1 cellular context compared by ENCODE assay signal in genomic region chr15:52005748-52006701, GRCh38.
TF ChIP-seq lines count a peak whose summit lies in the region.

No MANE protein-coding gene starts in this region.

TF ChIP-seq in HepG2, 621 proteins besides CTCF, POLR2A, EP300 and RAD21 (continued from another document and continues in another):
- no peak for TF ChIP-seq GLMP (CRISPR knock-in tag; IDR thresholded peaks at IDR 0.05; ENCODE audit: borderline replicate concordance)
- TF ChIP-seq IKZF4 (CRISPR knock-in tag; IDR thresholded peaks at IDR 0.05; ENCODE audit: borderline replicate concordance, low read depth, not compliant biosample characterization): no peak
- no peak for TF ChIP-seq ZNF281 (CRISPR knock-in tag; IDR thresholded peaks at IDR 0.05; ENCODE audit: borderline replicate concordance)
- TF ChIP-seq ZNF704 (CRISPR knock-in tag; IDR thresholded peaks at IDR 0.05; ENCODE audit: borderline replicate concordance): no peak
- TF ChIP-seq ZNF224 (CRISPR knock-in tag; IDR thresholded peaks at IDR 0.05): no peak
- TF ChIP-seq ZNF543 (CRISPR knock-in tag; IDR thresholded peaks at IDR 0.05): no peak
- TF ChIP-seq ZNF703 (CRISPR knock-in tag; IDR thresholded peaks at IDR 0.05; ENCODE audit: borderline replicate concordance): no peak
- TF ChIP-seq BRD4 (CRISPR knock-in tag; IDR thresholded peaks at IDR 0.05): no peak
- no peak for TF ChIP-seq AGO2 (optimal IDR thresholded peaks at IDR 0.05; ENCODE audit: low read depth, low read length)
- TF ChIP-seq SIN3B (IDR thresholded peaks at IDR 0.05; ENCODE audit: low read length): no peak
- TF ChIP-seq KLF6 (CRISPR knock-in tag; IDR thresholded peaks at IDR 0.05): 0 out of 2 replicates have a peak, but pooled peaks have one; percentile 12
- peak; percentile 75 for TF ChIP-seq TEAD3 (CRISPR knock-in tag; optimal IDR thresholded peaks at IDR 0.05; ENCODE audit: borderline replicate concordance)
- TF ChIP-seq ZNF101 (CRISPR knock-in tag; IDR thresholded peaks at IDR 0.05; ENCODE audit: borderline replicate concordance, low read depth): no peak
- no peak for TF ChIP-seq ZNF609 (CRISPR knock-in tag; IDR thresholded peaks at IDR 0.05; ENCODE audit: borderline replicate concordance)
- no peak for TF ChIP-seq ZBTB33 (CRISPR knock-in tag; IDR thresholded peaks at IDR 0.05)
- TF ChIP-seq ZNF792 (CRISPR knock-in tag; IDR thresholded peaks at IDR 0.05): no peak
- no peak for TF ChIP-seq GTF2F1 (IDR thresholded peaks at IDR 0.05; ENCODE audit: low read length)
- TF ChIP-seq GRHL1 (CRISPR knock-in tag; conservative IDR thresholded peaks at IDR 0.05): no peak
- TF ChIP-seq TFAP4 (IDR thresholded peaks at IDR 0.05; ENCODE audit: borderline replicate concordance, low read depth): no peak
- TF ChIP-seq MXI1 (IDR thresholded peaks at IDR 0.05; ENCODE audit: borderline replicate concordance, low read depth, low read length): 0 out of 3 replicates have a peak, but pooled peaks have one; percentile 29
- no peak for TF ChIP-seq LBX2 (CRISPR knock-in tag; IDR thresholded peaks at IDR 0.05; ENCODE audit: borderline replicate concordance)
- no peak for TF ChIP-seq ZNF556 (CRISPR knock-in tag; IDR thresholded peaks at IDR 0.05; ENCODE audit: borderline replicate concordance)
- TF ChIP-seq ZNF781 (CRISPR knock-in tag; IDR thresholded peaks at IDR 0.05; ENCODE audit: borderline replicate concordance, not compliant biosample characterization): no peak
- TF ChIP-seq ZNF558 (CRISPR knock-in tag; IDR thresholded peaks at IDR 0.05; ENCODE audit: borderline replicate concordance): no peak
- TF ChIP-seq SP1 (IDR thresholded peaks at IDR 0.05): no peak
- TF ChIP-seq SP1 (CRISPR knock-in tag; IDR thresholded peaks at IDR 0.05): no peak
- TF ChIP-seq PHF8 (CRISPR knock-in tag; IDR thresholded peaks at IDR 0.05): no peak
- TF ChIP-seq BHLHE40 (IDR thresholded peaks at IDR 0.05; ENCODE audit: low read length): no peak
- peak; percentile 48; the same call in 1 of the 2 replicates for TF ChIP-seq ARID3A (IDR thresholded peaks at IDR 0.05; ENCODE audit: low read depth, low read length)
- TF ChIP-seq ZNF710 (CRISPR knock-in tag; IDR thresholded peaks at IDR 0.05; ENCODE audit: borderline replicate concordance): no peak
- TF ChIP-seq CREB3 (CRISPR knock-in tag; IDR thresholded peaks at IDR 0.05): no peak
- no peak for TF ChIP-seq ZNF205 (CRISPR knock-in tag; IDR thresholded peaks at IDR 0.05)
- TF ChIP-seq ZNF20 (CRISPR knock-in tag; IDR thresholded peaks at IDR 0.05): no peak
- TF ChIP-seq POLR2AphosphoS2 (IDR thresholded peaks at IDR 0.05; ENCODE audit: low read depth, low read length): no peak
- peak; percentile 2 for TF ChIP-seq ZNF18 (CRISPR knock-in tag; IDR thresholded peaks at IDR 0.05; ENCODE audit: insufficient replicate concordance)
